Comparison of ENCODE assay signal across 1 cellular context in the genomic region with DNA sequence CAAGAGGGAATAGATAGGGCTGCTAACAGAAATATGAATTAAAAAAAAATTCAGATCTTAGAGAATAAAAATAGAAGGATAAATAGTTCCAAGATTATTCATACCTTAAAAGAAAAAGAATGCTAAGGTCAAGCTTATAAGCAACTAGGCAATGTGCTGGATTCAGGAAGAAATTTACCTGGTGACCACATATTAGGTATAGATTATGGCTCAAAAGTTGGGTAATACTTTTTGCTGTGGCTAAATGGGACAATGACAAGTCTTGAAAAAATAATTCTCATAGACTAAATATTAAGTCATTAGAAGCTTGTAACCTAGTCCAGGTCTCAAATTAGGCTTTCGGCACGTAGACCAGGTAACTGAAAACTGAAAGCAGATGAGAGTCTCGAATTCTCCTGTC.
TF ChIP-seq lines count a peak whose summit lies in the region.

No MANE protein-coding gene starts in this region.

TF ChIP-seq in K562, 482 proteins besides CTCF, POLR2A, EP300 and RAD21:
- 0 out of 2 replicates have a peak, but pooled peaks have one; percentile 3 for TF ChIP-seq ZNF589 (CRISPR knock-in tag; IDR thresholded peaks at IDR 0.05; ENCODE audit: low read depth)
- TF ChIP-seq KDM4B (IDR thresholded peaks at IDR 0.05; ENCODE audit: borderline replicate concordance in 2 of 2, low read depth in 1 of 2): no peak
- TF ChIP-seq CEBPB (tag; IDR thresholded peaks at IDR 0.05): peak; percentile 21
- TF ChIP-seq CEBPG (CRISPR knock-in tag; IDR thresholded peaks at IDR 0.05): no peak
- peak; percentile 5 to 34; a peak in 2 of 4 replicates for TF ChIP-seq CEBPG (tag; conservative IDR thresholded peaks at IDR 0.05 in 1 of 2, IDR thresholded peaks at IDR 0.05 in 1 of 2)
